In the genomic region with DNA sequence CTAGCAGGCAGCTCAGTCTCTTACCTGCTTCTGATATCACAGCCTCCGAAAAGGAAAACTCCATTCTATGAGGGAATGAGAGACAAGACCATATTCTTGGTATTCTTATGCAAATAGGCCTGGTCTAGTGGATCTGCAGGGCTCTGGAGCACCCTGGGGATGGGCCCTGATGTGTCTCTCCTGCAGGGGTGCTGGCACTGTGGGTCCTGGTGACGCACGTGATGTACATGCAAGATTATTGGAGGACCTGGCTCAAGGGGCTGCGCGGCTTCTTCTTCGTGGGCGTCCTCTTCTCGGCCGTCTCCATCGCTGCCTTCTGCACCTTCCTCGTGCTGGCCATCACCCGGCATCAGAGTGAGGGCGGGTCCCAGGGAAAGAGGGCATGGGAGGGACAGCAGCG, we compare ENCODE assay signal across 13 cellular contexts. TPM values are rescaled to one million over a fixed set of nuclear protein-coding genes. Genes with fewer than 3 reads are reported as not detected.
A peak's percentile ranks its signal among the peaks of the same experiment; 100 is the strongest.
DNase-seq lines count a peak whose midpoint lies in the region; ATAC-seq and TF ChIP-seq lines count a peak whose summit lies in the region.
"Had no signal": no experiment of that assay in that cellular context is flagged by ENCODE, and none has a peak within 500 bp of the region (broad histone marks: within the 10 kb centered on the region; RNA-seq: fewer than 3 reads in every experiment).

No MANE protein-coding gene starts in this region.

- no peak for ATAC-seq in activated T-cell treated with anti-CD3 and anti-CD28 coated beads, Interleukin-2, amount 50 U/mL, for 72 hours (replicated peaks in 1 of 2)
- no peak for ATAC-seq in GM21786 (IDR thresholded peaks at IDR 0.05; ENCODE audit: unreplicated experiment)

- TF ChIP-seq CTCF in stomach (IDR thresholded peaks at IDR 0.05): no peak

- peaks cover 0 to 2% of the 10 kb centered on the region in 2 donors for H3K36me3 Mint-ChIP-seq in activated T-cell treated with anti-CD3 and anti-CD28 coated beads, Interleukin-2, amount 50 U/mL, for 72 hours (ENCODE audit: insufficient read depth in 2 of 2)
- H3K36me3 Mint-ChIP-seq in activated T-helper 1 cell treated with anti-CD3 and anti-CD28 coated beads, Interleukin-12 subunit alpha, Interleukin-12 subunit beta, Interleukin-2, Interleukin-4 antibody, amounts not matched to agents 30 ng/mL and 10 ng/mL and 1 ng/mL, durations not matched to agents 14 hours and 24 hours and 36 hours (ENCODE audit: low read depth): peaks cover 14% of the 10 kb centered on the region
- H3K36me3 Mint-ChIP-seq: activated naive CD4-positive, alpha-beta T cell treated with anti-CD3 and anti-CD28 coated beads, Interleukin-2, amount 50 U/mL, for 72 hours had no signal

- WGBS in stomach, 5 donors: 46 to 56% (median 54%) methylated on average over 14 of the region's 14 CpGs

- H3K27ac Mint-ChIP-seq in activated T-cell treated with anti-CD3 and anti-CD28 coated beads, Interleukin-2, amount 50 U/mL, for 72 hours: peak overlapping the region; percentile 68
- H3K27ac Mint-ChIP-seq in activated T-helper 1 cell treated with anti-CD3 and anti-CD28 coated beads, Interleukin-12 subunit alpha, Interleukin-12 subunit beta, Interleukin-2, Interleukin-4 antibody, amounts not matched to agents 30 ng/mL and 10 ng/mL and 1 ng/mL, durations not matched to agents 14 hours and 24 hours and 36 hours: peak overlapping the region; percentile 89

- H3K36me3 ChIP-seq in iPS-18a (ENCODE audit: control insufficient read depth, low read depth, low read length): peaks cover 3% of the 10 kb centered on the region
- H3K36me3 ChIP-seq in stomach: peaks cover 9 to 38% (median 30%) of the 10 kb centered on the region in 4 donors

- intact Hi-C loops in activated T-helper 1 cell treated with anti-CD3 and anti-CD28 coated beads, Interleukin-12 subunit alpha, Interleukin-12 subunit beta, Interleukin-2, Interleukin-4 antibody, amounts not matched to agents 30 ng/mL and 10 ng/mL and 1 ng/mL, durations not matched to agents 14 hours and 24 hours and 36 hours (cut with micrococcal nuclease): loop anchor here (1.0 to 2.0 kb wide), 5 partner anchors 28 to 64 kb away; no protein-coding TSS in a partner anchor
- intact Hi-C loops in stomach (cut with DNase I; ENCODE audit: low total_unique reads): no loop called here

- peaks cover 51% of the 10 kb centered on the region for H3K4me1 Mint-ChIP-seq in activated T-cell treated with anti-CD3 and anti-CD28 coated beads, Interleukin-2, amount 50 U/mL, for 72 hours (ENCODE audit: low read depth)
- H3K4me1 Mint-ChIP-seq in activated T-helper 1 cell treated with anti-CD3 and anti-CD28 coated beads, Interleukin-12 subunit alpha, Interleukin-12 subunit beta, Interleukin-2, Interleukin-4 antibody, amounts not matched to agents 30 ng/mL and 10 ng/mL and 1 ng/mL, durations not matched to agents 14 hours and 24 hours and 36 hours (ENCODE audit: low read depth): peaks cover 56% of the 10 kb centered on the region

- peaks cover 16% of the 10 kb centered on the region for H3K4me1 ChIP-seq in iPS-18a (ENCODE audit: control insufficient read depth, low read depth, low read length)
- peaks cover 39 to 73% (median 68%) of the 10 kb centered on the region in 4 donors for H3K4me1 ChIP-seq in stomach

- no peak overlapping the region for H3K9ac ChIP-seq in iPS-18a (ENCODE audit: low read length)

- no peak for TF ChIP-seq POLR2A in stomach (IDR thresholded peaks at IDR 0.05)

- H3K27ac ChIP-seq in iPS-18a (ENCODE audit: low read length): no peak overlapping the region
- H3K27ac ChIP-seq in substantia nigra (ENCODE audit: low read depth, low read length, poor library complexity, severe bottlenecking): peak overlapping the region; percentile 99
- H3K27ac ChIP-seq in stomach: no peak overlapping the region

- H3K27me3 Mint-ChIP-seq in activated T-cell treated with anti-CD3 and anti-CD28 coated beads, Interleukin-2, amount 50 U/mL, for 72 hours (ENCODE audit: low read depth): no peaks in the 10 kb centered on the region
- no peaks in the 10 kb centered on the region for H3K27me3 Mint-ChIP-seq in activated T-helper 1 cell treated with anti-CD3 and anti-CD28 coated beads, Interleukin-12 subunit alpha, Interleukin-12 subunit beta, Interleukin-2, Interleukin-4 antibody, amounts not matched to agents 30 ng/mL and 10 ng/mL and 1 ng/mL, durations not matched to agents 14 hours and 24 hours and 36 hours (ENCODE audit: insufficient read depth)
- H3K27me3 Mint-ChIP-seq: progenitor cell of endocrine pancreas had no signal

- no peak for TF ChIP-seq EP300 in stomach (IDR thresholded peaks at IDR 0.05)

- H3K4me3 Mint-ChIP-seq in activated T-cell treated with anti-CD3 and anti-CD28 coated beads, Interleukin-2, amount 50 U/mL, for 72 hours: no peak overlapping the region
- H3K4me3 Mint-ChIP-seq in activated T-helper 1 cell treated with anti-CD3 and anti-CD28 coated beads, Interleukin-12 subunit alpha, Interleukin-12 subunit beta, Interleukin-2, Interleukin-4 antibody, amounts not matched to agents 30 ng/mL and 10 ng/mL and 1 ng/mL, durations not matched to agents 14 hours and 24 hours and 36 hours: no peak overlapping the region
- H3K4me3 Mint-ChIP-seq: T-helper 1 cell treated with Interleukin-12 subunit alpha and Interleukin-12 subunit beta and Interleukin-4 antibody, amounts not matched to agents 30 μg/mL and 1 μg/mL, for 36 hours had no signal

- H3K4me3 ChIP-seq in iPS-18a (ENCODE audit: low read length) (peak overlapping the region; percentile 17), stomach (no peak overlapping the region)
- H3K4me3 ChIP-seq: mucosa of descending colon, tibial nerve had no signal

- peaks cover 8% of the 10 kb centered on the region for H3K27me3 ChIP-seq in iPS-18a (ENCODE audit: control insufficient read depth, insufficient read depth, low read length)
- no peaks in the 10 kb centered on the region for H3K27me3 ChIP-seq in stomach
- H3K27me3 ChIP-seq: tibial nerve had no signal

- H3K9me3 Mint-ChIP-seq in activated T-cell treated with anti-CD3 and anti-CD28 coated beads, Interleukin-2, amount 50 U/mL, for 72 hours: no peaks in the 10 kb centered on the region
- no peaks in the 10 kb centered on the region for H3K9me3 Mint-ChIP-seq in activated T-helper 1 cell treated with anti-CD3 and anti-CD28 coated beads, Interleukin-12 subunit alpha, Interleukin-12 subunit beta, Interleukin-2, Interleukin-4 antibody, amounts not matched to agents 30 ng/mL and 10 ng/mL and 1 ng/mL, durations not matched to agents 14 hours and 24 hours and 36 hours
- H3K9me3 Mint-ChIP-seq: activated naive CD4-positive, alpha-beta T cell treated with anti-CD3 and anti-CD28 coated beads, Interleukin-2, amount 50 U/mL, for 72 hours; T-helper 1 cell treated with Interleukin-12 subunit alpha and Interleukin-12 subunit beta and Interleukin-4 antibody, amounts not matched to agents 30 μg/mL and 1 μg/mL, for 36 hours had no signal

- H3K9me3 ChIP-seq in iPS-18a (ENCODE audit: control insufficient read depth, low read depth, low read length): no peaks in the 10 kb centered on the region
- no peaks in the 10 kb centered on the region for H3K9me3 ChIP-seq in stomach
- H3K9me3 ChIP-seq: mucosa of descending colon, tibial nerve had no signal

- DNase-seq in activated T-cell treated with anti-CD3 and anti-CD28 coated beads, Interleukin-2, amount 50 U/mL, for 72 hours: no peak
- no peak for DNase-seq in activated T-cell treated with anti-CD3 and anti-CD28 coated beads, Interleukin-2, amount 50 U/mL, for 1 hour
- no peak for DNase-seq in activated T-helper 1 cell treated with anti-CD3 and anti-CD28 coated beads, Interleukin-12 subunit alpha, Interleukin-12 subunit beta, Interleukin-2, Interleukin-4 antibody, amounts not matched to agents 30 ng/mL and 10 ng/mL and 1 ng/mL, durations not matched to agents 14 hours and 24 hours and 36 hours (ENCODE audit: low spot score)
- peak in 13 of 49 donors; percentile 30 to 73 (median 53) for DNase-seq in substantia nigra (lab: John Stamatoyannopoulos, UW)
- no peak for DNase-seq in stomach
- DNase-seq in NCI-H345 (lab: John Stamatoyannopoulos, UW): no peak

RNA-seq across cellular contexts. Expression of gene SLC48A1, which starts 5.8 kb away (rescaled TPM):
- total RNA-seq in activated T-cell treated with anti-CD3 and anti-CD28 coated beads, Interleukin-2, amount 50 U/mL, for 72 hours: 10 to 100 TPM; 14.6 to 15.2 TPM
- total RNA-seq in activated T-helper 1 cell treated with anti-CD3 and anti-CD28 coated beads, Interleukin-12 subunit alpha, Interleukin-12 subunit beta, Interleukin-2, Interleukin-4 antibody, amounts not matched to agents 30 ng/mL and 10 ng/mL and 1 ng/mL, durations not matched to agents 14 hours and 24 hours and 36 hours: 12.7 TPM in 2 replicates
- 10 to 100 TPM in 3 of 5 donors, 1 to 10 TPM in 2; 2.3 to 29.0 (median 18.1) TPM for total RNA-seq in stomach
- polyA plus RNA-seq in stomach: 10 to 100 TPM in 1 of 3 donors, 1 to 10 TPM in 2; 6.3 to 18.2 (median 9.4) TPM

RNA-seq across cellular contexts. Expression of gene RAPGEF3, which starts 20.2 kb away (rescaled TPM):
- total RNA-seq in activated T-cell treated with anti-CD3 and anti-CD28 coated beads, Interleukin-2, amount 50 U/mL, for 72 hours: 1 to 10 TPM in 1 of 2 donors, under 1 TPM in 1; 0.62 to 1.4 TPM
- total RNA-seq in activated T-helper 1 cell treated with anti-CD3 and anti-CD28 coated beads, Interleukin-12 subunit alpha, Interleukin-12 subunit beta, Interleukin-2, Interleukin-4 antibody, amounts not matched to agents 30 ng/mL and 10 ng/mL and 1 ng/mL, durations not matched to agents 14 hours and 24 hours and 36 hours: 4.7 and 6.5 TPM in 2 replicates
- total RNA-seq in stomach: 100 to 1,000 TPM in 1 of 5 donors, 10 to 100 TPM in 4; 15.9 to 114 (median 25.0) TPM
- polyA plus RNA-seq in stomach: 10 to 100 TPM; 21.2 to 33.1 (median 22.9) TPM

RNA-seq across cellular contexts. Expression of gene HDAC7, which starts 40.9 kb away (rescaled TPM):
- total RNA-seq in activated T-cell treated with anti-CD3 and anti-CD28 coated beads, Interleukin-2, amount 50 U/mL, for 72 hours: 100 to 1,000 TPM; 288 to 350 TPM
- total RNA-seq in activated T-helper 1 cell treated with anti-CD3 and anti-CD28 coated beads, Interleukin-12 subunit alpha, Interleukin-12 subunit beta, Interleukin-2, Interleukin-4 antibody, amounts not matched to agents 30 ng/mL and 10 ng/mL and 1 ng/mL, durations not matched to agents 14 hours and 24 hours and 36 hours: 453 and 466 TPM in 2 replicates
- total RNA-seq in stomach: 100 to 1,000 TPM in 2 of 5 donors, 10 to 100 TPM in 3; 32.1 to 313 (median 66.5) TPM
- 10 to 100 TPM; 22.8 to 30.7 (median 28.6) TPM for polyA plus RNA-seq in stomach

RNA-seq across cellular contexts. Expression of gene ENDOU, which starts 53.6 kb away (rescaled TPM):
- total RNA-seq in activated T-cell treated with anti-CD3 and anti-CD28 coated beads, Interleukin-2, amount 50 U/mL, for 72 hours: under 1 TPM; 0.26 to 0.44 TPM
- not detected in 2 replicates for total RNA-seq in activated T-helper 1 cell treated with anti-CD3 and anti-CD28 coated beads, Interleukin-12 subunit alpha, Interleukin-12 subunit beta, Interleukin-2, Interleukin-4 antibody, amounts not matched to agents 30 ng/mL and 10 ng/mL and 1 ng/mL, durations not matched to agents 14 hours and 24 hours and 36 hours
- total RNA-seq in stomach: 1 to 10 TPM in 1 of 5 donors, not detected in 4; 1.8 TPM
- polyA plus RNA-seq in stomach: 1 to 10 TPM in 1 of 3 donors, not detected in 2; 7.6 TPM
- total RNA-seq: activated naive CD4-positive, alpha-beta T cell treated with anti-CD3 and anti-CD28 coated beads, Interleukin-2, amount 50 U/mL, for 72 hours; progenitor cell of endocrine pancreas had no signal
